Comparison of ENCODE assay signal across 1 cellular context in genomic region chr1:201375169-201375568, GRCh38.
TF ChIP-seq lines count a peak whose summit lies in the region.

No MANE protein-coding gene starts in this region.

TF ChIP-seq in H1, 55 proteins besides CTCF, POLR2A, EP300 and RAD21:
- TF ChIP-seq YY1 (IDR thresholded peaks at IDR 0.05; ENCODE audit: low read depth, low read length): peak; percentile 62
- TF ChIP-seq NRF1 (IDR thresholded peaks at IDR 0.05; ENCODE audit: low read depth, low read length): no peak
